Comparison of ENCODE assay signal across 17 cellular contexts in the genomic region with DNA sequence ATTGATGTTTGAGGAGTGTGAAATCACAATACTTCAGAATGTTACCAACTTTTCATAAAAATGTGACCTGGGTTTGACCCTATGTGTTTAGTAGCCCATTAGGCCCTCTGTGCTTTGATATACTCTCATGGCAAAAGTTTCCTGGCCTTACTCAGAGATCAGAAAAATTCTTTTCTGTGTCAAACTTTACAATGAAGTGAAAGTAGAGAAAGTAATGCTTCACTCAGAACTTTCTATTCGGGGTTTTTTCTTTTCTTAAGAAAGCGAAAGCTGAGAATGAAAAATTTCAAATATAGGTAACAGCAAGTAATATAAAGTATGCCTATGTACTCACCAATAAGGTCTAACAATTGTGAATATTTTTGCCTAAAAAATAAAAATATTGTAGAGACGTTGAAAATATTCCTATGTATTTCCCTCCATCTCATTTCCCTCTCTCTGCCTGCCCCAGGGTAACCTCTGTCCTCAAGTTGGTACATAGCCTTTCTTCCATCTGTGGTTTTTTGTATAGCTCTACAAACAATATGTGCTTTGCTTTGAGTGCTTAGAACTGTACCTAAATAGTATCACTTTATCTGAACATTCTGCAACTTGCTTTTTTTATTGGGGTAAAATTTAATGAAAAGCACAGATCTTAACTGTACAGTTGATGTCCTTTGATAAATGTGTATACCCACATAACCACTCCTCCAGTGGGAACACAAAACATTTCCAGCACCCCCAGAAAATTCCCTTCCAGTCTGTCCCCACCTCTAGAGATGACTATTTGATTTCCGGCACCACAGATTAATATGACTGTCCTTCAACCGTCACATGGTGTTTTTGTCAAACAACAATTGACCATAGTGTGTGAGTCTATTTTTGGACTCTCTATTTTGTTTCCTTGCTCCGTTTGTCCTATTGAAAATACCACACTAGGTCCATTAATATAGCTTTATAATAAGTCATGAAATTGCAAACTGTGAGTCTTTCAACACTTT. TPM values are rescaled to one million over a fixed set of nuclear protein-coding genes. Genes with fewer than 3 reads are reported as not detected.
DNase-seq lines count a peak whose midpoint lies in the region; ATAC-seq and TF ChIP-seq lines count a peak whose summit lies in the region.
"Had no signal": no experiment of that assay in that cellular context is flagged by ENCODE, and none has a peak within 500 bp of the region (broad histone marks: within the 10 kb centered on the region; RNA-seq: fewer than 3 reads in every experiment).

No MANE protein-coding gene starts in this region.

- H3K4me1 Mint-ChIP-seq in Calu3 (ENCODE audit: low read depth, unreplicated experiment): peaks cover 41% of the 10 kb centered on the region
- peaks cover 45% of the 10 kb centered on the region for H3K4me1 Mint-ChIP-seq in activated naive CD8-positive, alpha-beta T cell treated with anti-CD3 and anti-CD28 coated beads for 36 hours

- no peaks in the 10 kb centered on the region for H3K27me3 Mint-ChIP-seq in Calu3 (ENCODE audit: unreplicated experiment)
- H3K27me3 Mint-ChIP-seq in activated naive CD8-positive, alpha-beta T cell treated with anti-CD3 and anti-CD28 coated beads for 36 hours: no peaks in the 10 kb centered on the region

- no peak overlapping the region for H3K27ac ChIP-seq in upper lobe of right lung
- H3K27ac ChIP-seq: left lung, stomach had no signal

- peak overlapping the region; percentile 47 for H3K27ac Mint-ChIP-seq in Calu3 (ENCODE audit: unreplicated experiment)
- peak overlapping the region; percentile 76 for H3K27ac Mint-ChIP-seq in activated naive CD8-positive, alpha-beta T cell treated with anti-CD3 and anti-CD28 coated beads for 36 hours

- H3K4me3 Mint-ChIP-seq in Calu3 (ENCODE audit: low read depth, unreplicated experiment): peak overlapping the region; percentile 27
- peak overlapping the region; percentile 61 for H3K4me3 Mint-ChIP-seq in activated naive CD8-positive, alpha-beta T cell treated with anti-CD3 and anti-CD28 coated beads for 36 hours
- H3K4me3 Mint-ChIP-seq: neural crest cell had no signal

- peak; percentile 60 for ATAC-seq in GM18907 (IDR thresholded peaks at IDR 0.05; ENCODE audit: unreplicated experiment)
- ATAC-seq in HG02884 (IDR thresholded peaks at IDR 0.05; ENCODE audit: unreplicated experiment): peak; percentile 56
- no peak for ATAC-seq in HG02970 (IDR thresholded peaks at IDR 0.05; ENCODE audit: low FRiP score, unreplicated experiment)
- no peak for ATAC-seq in upper lobe of right lung
- ATAC-seq: left lung, right cardiac atrium had no signal

- H3K4me1 ChIP-seq in upper lobe of right lung: no peaks in the 10 kb centered on the region
- H3K4me1 ChIP-seq: left lung, stomach had no signal

- H3K9me3 ChIP-seq in upper lobe of right lung: no peaks in the 10 kb centered on the region

- BruUV-seq in Calu3 (replicated peaks; lab: Mats Ljungman, UMichigan): no TSS peak

- peaks cover 17% of the 10 kb centered on the region for H3K36me3 Mint-ChIP-seq in Calu3 (ENCODE audit: insufficient read depth, unreplicated experiment)
- H3K36me3 Mint-ChIP-seq in activated naive CD8-positive, alpha-beta T cell treated with anti-CD3 and anti-CD28 coated beads for 36 hours: peaks cover 22% of the 10 kb centered on the region

- no peaks in the 10 kb centered on the region for H3K36me3 ChIP-seq in upper lobe of right lung
- H3K36me3 ChIP-seq: left lung, stomach had no signal

- H3K9me3 Mint-ChIP-seq in Calu3 (ENCODE audit: low read depth, unreplicated experiment): peaks cover 4% of the 10 kb centered on the region
- peaks cover under 1% of the 10 kb centered on the region for H3K9me3 Mint-ChIP-seq in activated naive CD8-positive, alpha-beta T cell treated with anti-CD3 and anti-CD28 coated beads for 36 hours

- DNase-seq in Calu3 (no peak), OCI-M2 (lab: John Stamatoyannopoulos, UW; ENCODE audit: unreplicated experiment) (no peak), HT-29 (ENCODE audit: low spot score) (no peak), upper lobe of right lung (no peak)
- no peak for DNase-seq in activated naive CD8-positive, alpha-beta T cell treated with anti-CD3 and anti-CD28 coated beads for 36 hours
- DNase-seq: activated CD4-positive, alpha-beta T cell treated with anti-CD3 and anti-CD28 coated beads for 48 hours; activated gamma-delta T cell; left lung; NCI-H1105; right cardiac atrium; stimulated activated CD4-positive, alpha-beta T cell treated with anti-CD3 and anti-CD28 coated beads, Interleukin-4, amount 100 ng/mL, for 24 hours; stomach; T-helper 1 cell had no signal

- CTCF ChIA-PET in Calu3 (lab: Charles Lee): interaction anchor here (1.3 kb wide), 1 partner anchor 10 kb away, joined by 6 read pairs; the partner anchor contains the start of gene ACKR3

- TF ChIP-seq CTCF in Calu3 (IDR thresholded peaks at IDR 0.05; ENCODE audit: unreplicated experiment) (no peak), upper lobe of right lung (IDR thresholded peaks at IDR 0.05) (no peak)

- H3K4me3 ChIP-seq in upper lobe of right lung: no peak overlapping the region
- H3K4me3 ChIP-seq: left lung, stomach had no signal

- H3K27me3 ChIP-seq in upper lobe of right lung: no peaks in the 10 kb centered on the region
- H3K27me3 ChIP-seq: left lung, stomach had no signal

- intact Hi-C loops in Calu3 (cut with micrococcal nuclease; ENCODE audit: unreplicated experiment): no loop called here
- intact Hi-C loops in upper lobe of right lung (cut with DNase I): no loop called here

RNA-seq across cellular contexts. Expression of gene ACKR3, which starts 10.3 kb away (rescaled TPM):
- total RNA-seq in Calu3 (2022): 8.8 and 9.5 TPM in 2 replicates
- total RNA-seq in activated naive CD8-positive, alpha-beta T cell treated with anti-CD3 and anti-CD28 coated beads for 36 hours: 1 to 10 TPM; 1.3 to 1.5 TPM
- not detected in 2 replicates for total RNA-seq in HT-29 (2014; rRNA removed; shearing (Covaris generic))
- total RNA-seq in upper lobe of right lung: 9.1 TPM

Comparison
In these comparisons a context has a peak if more than half of its experiments do, and no peak if none do; other contexts are left out.
1. ATAC-seq: peak in GM18907 (single experiment) and HG02884 (single experiment); none in HG02970 (single experiment) and upper lobe of right lung (single experiment).